ENCODE assay signal across 9 cellular contexts in genomic region chrX:53239474-53239873, GRCh38. TPM values are rescaled to one million over a fixed set of nuclear protein-coding genes. Genes with fewer than 3 reads are reported as not detected.
DNase-seq lines count a peak whose midpoint lies in the region; ATAC-seq and TF ChIP-seq lines count a peak whose summit lies in the region.
"Had no signal": no experiment of that assay in that cellular context is flagged by ENCODE, and none has a peak within 500 bp of the region (broad histone marks: within the 10 kb centered on the region; RNA-seq: fewer than 3 reads in every experiment).

No MANE protein-coding gene starts in this region.

- no peak overlapping the region for H3K4me3 Mint-ChIP-seq in activated CD8-positive, alpha-beta T cell treated with anti-CD3 and anti-CD28 coated beads, Interleukin-2, amount 10 ng/mL, durations not matched to agents 7 days and 5 days

- no peaks in the 10 kb centered on the region for H3K9me3 Mint-ChIP-seq in activated CD8-positive, alpha-beta T cell treated with anti-CD3 and anti-CD28 coated beads, Interleukin-2, amount 10 ng/mL, durations not matched to agents 7 days and 5 days (ENCODE audit: insufficient read depth)

- TF ChIP-seq CTCF in GM10248 (IDR thresholded peaks at IDR 0.05; ENCODE audit: control extremely low read depth, extremely low read depth, low read depth, missing control alignments) (no peak), mucosa of descending colon (IDR thresholded peaks at IDR 0.05) (no peak)

- DNase-seq in GM10248 (ENCODE audit: extremely low spot score) = peak; percentile 38
- peak; percentile 42 for DNase-seq in KBM-7
- DNase-seq in activated CD8-positive, alpha-beta T cell treated with anti-CD3 and anti-CD28 coated beads, Interleukin-2, amount 10 ng/mL, durations not matched to agents 7 days and 5 days = peak; percentile 31
- no peak for DNase-seq in mucosa of descending colon
- DNase-seq in superior temporal gyrus (ENCODE audit: extremely low spot score) = no peak
- DNase-seq in posterior vena cava (ENCODE audit: low spot score) = no peak
- no peak for DNase-seq in NCI-H1105 treated with DMSO at 0.1 percent for 48 hours (lab: John Stamatoyannopoulos, UW)
- DNase-seq: pancreas had no signal

- POLR2A ChIA-PET in GM10248 (lab: Yijun Ruan, JAX) = no interaction called here
- POLR2A ChIA-PET in activated CD8-positive, alpha-beta T cell treated with anti-CD3 and anti-CD28 coated beads, Interleukin-2, amount 10 ng/mL, durations not matched to agents 7 days and 5 days (lab: Charles Lee) = interaction anchor here (0.6 kb wide), 1 partner anchor 445 kb away, joined by 3 read pairs; no protein-coding TSS in a partner anchor

- intact Hi-C loops in mucosa of descending colon (cut with DNase I, micrococcal nuclease) = no loop called here
- intact Hi-C loops in posterior vena cava (cut with DNase I) = no loop called here

- H3K27me3 Mint-ChIP-seq in activated CD8-positive, alpha-beta T cell treated with anti-CD3 and anti-CD28 coated beads, Interleukin-2, amount 10 ng/mL, durations not matched to agents 7 days and 5 days (ENCODE audit: low read depth) = no peaks in the 10 kb centered on the region

- no peaks in the 10 kb centered on the region for H3K36me3 Mint-ChIP-seq in activated CD8-positive, alpha-beta T cell treated with anti-CD3 and anti-CD28 coated beads, Interleukin-2, amount 10 ng/mL, durations not matched to agents 7 days and 5 days (ENCODE audit: low read depth)

- no peaks in the 10 kb centered on the region for H3K36me3 ChIP-seq in mucosa of descending colon (ENCODE audit: low read depth)

- no peaks in the 10 kb centered on the region for H3K4me1 Mint-ChIP-seq in activated CD8-positive, alpha-beta T cell treated with anti-CD3 and anti-CD28 coated beads, Interleukin-2, amount 10 ng/mL, durations not matched to agents 7 days and 5 days (ENCODE audit: low read depth)

- no peaks in the 10 kb centered on the region for H3K4me1 ChIP-seq in mucosa of descending colon (ENCODE audit: low read depth)
- H3K4me1 ChIP-seq: pancreas had no signal

- no peak for ATAC-seq in activated CD8-positive, alpha-beta T cell treated with anti-CD3 and anti-CD28 coated beads, Interleukin-2, amount 10 ng/mL, durations not matched to agents 7 days and 5 days
- ATAC-seq in mucosa of descending colon (peak; percentile 35), HG03139 (IDR thresholded peaks at IDR 0.05; ENCODE audit: unreplicated experiment) (no peak)
- ATAC-seq: pancreas had no signal

- in situ Hi-C loops in KBM-7 (cut with MboI; ENCODE audit: low pct_unique_long_range_greater_than_20kb, low sequenced_read_pairs) = no loop called here

- H3K4me3 ChIP-seq in mucosa of descending colon = no peak overlapping the region
- H3K4me3 ChIP-seq: pancreas had no signal

- H3K9me3 ChIP-seq in mucosa of descending colon = no peaks in the 10 kb centered on the region
- H3K9me3 ChIP-seq: pancreas had no signal

- no peak overlapping the region for H3K27ac Mint-ChIP-seq in activated CD8-positive, alpha-beta T cell treated with anti-CD3 and anti-CD28 coated beads, Interleukin-2, amount 10 ng/mL, durations not matched to agents 7 days and 5 days

- CTCF ChIA-PET in GM10248 (lab: Yijun Ruan, JAX) = interaction anchor here (1.5 kb wide), 1 partner anchor 17 kb away, joined by 4 read pairs; no protein-coding TSS in a partner anchor
- CTCF ChIA-PET in activated CD8-positive, alpha-beta T cell treated with anti-CD3 and anti-CD28 coated beads, Interleukin-2, amount 10 ng/mL, durations not matched to agents 7 days and 5 days (lab: Charles Lee) = interaction anchor here (0.8 to 1.3 kb wide), 6 partner anchors 11 to 44 kb away, joined by 3 to 6 read pairs (median 5); partner anchors contain the start of gene KDM5C

RNA-seq across cellular contexts. Expression of gene KDM5C, which starts 14.5 kb away (rescaled TPM):
- 10 to 100 TPM; 81.8 to 84.4 TPM for total RNA-seq in activated CD8-positive, alpha-beta T cell treated with anti-CD3 and anti-CD28 coated beads, Interleukin-2, amount 10 ng/mL, durations not matched to agents 7 days and 5 days
- total RNA-seq in mucosa of descending colon (100 to 1,000 TPM in 1 of 3 donors, 10 to 100 TPM in 2; 74.5 to 109 (median 80.2) TPM), posterior vena cava (10 to 100 TPM; 66.0 to 77.8 TPM)

RNA-seq across cellular contexts. Expression of gene IQSEC2, which starts 41.9 kb away (rescaled TPM):
- total RNA-seq in activated CD8-positive, alpha-beta T cell treated with anti-CD3 and anti-CD28 coated beads, Interleukin-2, amount 10 ng/mL, durations not matched to agents 7 days and 5 days = not detected
- total RNA-seq in mucosa of descending colon (10 to 100 TPM; 28.0 to 39.3 (median 30.9) TPM), posterior vena cava (1 to 10 TPM; 8.3 to 9.4 TPM)

Comparison
In these comparisons a context has a peak if more than half of its experiments do, and no peak if none do; other contexts are left out.
1. DNase-seq: peak in GM10248 (single experiment), KBM-7 (single experiment) and activated CD8-positive, alpha-beta T cell treated with anti-CD3 and anti-CD28 coated beads, Interleukin-2, amount 10 ng/mL, durations not matched to agents 7 days and 5 days (single experiment); none in mucosa of descending colon (0 of 3), superior temporal gyrus (single experiment), posterior vena cava (single experiment) and NCI-H1105 treated with DMSO at 0.1 percent for 48 hours (single experiment).
2. RNA of gene IQSEC2, which starts 41.9 kb away (total RNA-seq): 28.0 to 39.3 TPM in mucosa of descending colon and 8.3 to 9.4 TPM in posterior vena cava; not detected in activated CD8-positive, alpha-beta T cell treated with anti-CD3 and anti-CD28 coated beads, Interleukin-2, amount 10 ng/mL, durations not matched to agents 7 days and 5 days; every median in the first group is over 4 times any median in the second.